ENCODE assay signal across 1 cellular context in the genomic region with DNA sequence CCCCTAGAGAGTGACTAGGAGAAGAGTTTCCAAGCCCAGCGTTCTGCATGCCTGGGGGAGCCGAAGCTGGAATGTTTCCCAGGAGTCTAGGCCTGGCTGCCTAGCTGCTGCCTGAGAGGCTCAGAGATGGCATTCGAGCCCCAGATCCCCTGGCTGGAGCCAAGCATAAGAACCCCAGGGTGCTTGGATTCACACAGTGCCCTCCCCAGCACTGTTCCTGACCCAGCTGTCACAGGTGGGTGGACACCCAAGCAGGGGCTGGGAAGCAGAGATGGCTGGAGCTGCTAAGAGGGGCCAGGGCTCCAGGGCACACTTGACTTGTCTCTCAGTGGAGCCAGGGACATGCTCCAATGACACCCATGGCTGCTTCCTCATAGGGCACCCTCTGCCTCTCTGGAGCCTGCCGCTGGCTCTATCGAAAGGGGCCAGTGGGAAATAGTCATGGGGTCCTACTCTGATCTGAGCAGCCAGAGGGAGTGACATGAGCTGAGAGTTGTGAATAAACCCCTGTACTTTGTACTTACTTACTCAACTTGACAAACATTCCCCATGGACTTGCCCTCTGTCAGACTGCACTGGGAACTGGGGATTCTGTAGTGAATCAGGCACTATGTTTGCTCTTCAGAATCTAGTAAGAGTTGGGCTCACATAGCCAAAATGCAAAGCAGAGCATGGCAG.
TF ChIP-seq lines count a peak whose summit lies in the region.

No MANE protein-coding gene starts in this region.

TF ChIP-seq in HepG2, 621 proteins besides CTCF, POLR2A, EP300 and RAD21 (continued from another document and continues in another):
- TF ChIP-seq TEAD3 (CRISPR knock-in tag; optimal IDR thresholded peaks at IDR 0.05; ENCODE audit: borderline replicate concordance) (peak; percentile 78), KDM6A (CRISPR knock-in tag; IDR thresholded peaks at IDR 0.05; ENCODE audit: low read depth) (peak; percentile 13; the same call in 1 of the 2 replicates), EED (CRISPR knock-in tag; IDR thresholded peaks at IDR 0.05) (no peak), KLF16 (CRISPR knock-in tag; IDR thresholded peaks at IDR 0.05) (no peak; a peak in 1 of 4 replicates), NFKB2 (CRISPR knock-in tag; IDR thresholded peaks at IDR 0.05; ENCODE audit: borderline replicate concordance) (no peak), FOXA1 (IDR thresholded peaks at IDR 0.05) (no peak), FOXA1 (CRISPR knock-in tag; IDR thresholded peaks at IDR 0.05) (peak; percentile 68), KAT7 (CRISPR knock-in tag; IDR thresholded peaks at IDR 0.05; ENCODE audit: borderline replicate concordance) (0 out of 2 replicates have a peak, but pooled peaks have one; percentile 18), ZNF124 (CRISPR knock-in tag; IDR thresholded peaks at IDR 0.05) (peak; percentile 31; the same call in 1 of the 2 replicates), KLF12 (CRISPR knock-in tag; IDR thresholded peaks at IDR 0.05; ENCODE audit: borderline replicate concordance) (no peak), KAT8 (CRISPR knock-in tag; IDR thresholded peaks at IDR 0.05) (peak; percentile 50; the same call in 1 of the 2 replicates), ZNF766 (CRISPR knock-in tag; IDR thresholded peaks at IDR 0.05; ENCODE audit: borderline replicate concordance) (peak; percentile 73; the same call in 1 of the 2 replicates), PLRG1 (conservative IDR thresholded peaks at IDR 0.05) (no peak), ZNF629 (CRISPR knock-in tag; conservative IDR thresholded peaks at IDR 0.05) (peak; percentile 7; the same call in 1 of the 2 replicates), LCORL (IDR thresholded peaks at IDR 0.05) (0 out of 2 replicates have a peak, but pooled peaks have one; percentile 12), LCORL (CRISPR knock-in tag; IDR thresholded peaks at IDR 0.05) (peak; percentile 87), TGIF2 (CRISPR knock-in tag; IDR thresholded peaks at IDR 0.05) (no peak), BCL6 (CRISPR knock-in tag; IDR thresholded peaks at IDR 0.05) (0 out of 2 replicates have a peak, but pooled peaks have one; percentile 11), HIVEP1 (CRISPR knock-in tag; IDR thresholded peaks at IDR 0.05) (no peak), FOSL2 (CRISPR knock-in tag; IDR thresholded peaks at IDR 0.05) (peak; percentile 82), ZNF235 (CRISPR knock-in tag; IDR thresholded peaks at IDR 0.05; ENCODE audit: borderline replicate concordance) (no peak), ZNF547 (CRISPR knock-in tag; IDR thresholded peaks at IDR 0.05) (0 out of 2 replicates have a peak, but pooled peaks have one; percentile 21), PPARG (CRISPR knock-in tag; conservative IDR thresholded peaks at IDR 0.05) (peak; percentile 72), DMAP1 (CRISPR knock-in tag; IDR thresholded peaks at IDR 0.05) (peak; percentile 41), IRX3 (CRISPR knock-in tag; IDR thresholded peaks at IDR 0.05; ENCODE audit: borderline replicate concordance, low read depth) (no peak), GFI1 (CRISPR knock-in tag; IDR thresholded peaks at IDR 0.05; ENCODE audit: borderline replicate concordance) (0 out of 2 replicates have a peak, but pooled peaks have one; percentile 55), SRY (CRISPR knock-in tag; IDR thresholded peaks at IDR 0.05) (no peak), RORA (CRISPR knock-in tag; IDR thresholded peaks at IDR 0.05) (no peak), MIER3 (CRISPR knock-in tag; IDR thresholded peaks at IDR 0.05; ENCODE audit: borderline replicate concordance) (peak; percentile 40; the same call in 1 of the 2 replicates), ZMYM4 (CRISPR knock-in tag; IDR thresholded peaks at IDR 0.05) (0 out of 2 replicates have a peak, but pooled peaks have one; percentile 37), SP4 (CRISPR knock-in tag; IDR thresholded peaks at IDR 0.05) (no peak), NONO (IDR thresholded peaks at IDR 0.05) (no peak), NONO (CRISPR knock-in tag; conservative IDR thresholded peaks at IDR 0.05) (peak; percentile 66; the same call in 1 of the 2 replicates), FOXA3 (CRISPR knock-in tag; IDR thresholded peaks at IDR 0.05) (peak; percentile 79), POLR2G (IDR thresholded peaks at IDR 0.05; ENCODE audit: low read depth, low read length) (peak; percentile 54; the same call in 1 of the 2 replicates), SAP130 (CRISPR knock-in tag; IDR thresholded peaks at IDR 0.05; ENCODE audit: low read depth) (peak; percentile 72), MAFF (IDR thresholded peaks at IDR 0.05; ENCODE audit: low read depth, low read length) (no peak), ARID2 (CRISPR knock-in tag; IDR thresholded peaks at IDR 0.05; ENCODE audit: borderline replicate concordance) (no peak; the same call in 1 of the 2 replicates), ZSCAN31 (CRISPR knock-in tag; IDR thresholded peaks at IDR 0.05; ENCODE audit: low read depth) (peak; percentile 46; the same call in 1 of the 2 replicates), KDM3A (CRISPR knock-in tag; IDR thresholded peaks at IDR 0.05; ENCODE audit: low read depth) (peak; percentile 72; the same call in 1 of the 2 replicates), BORCS8-MEF2B (CRISPR knock-in tag; IDR thresholded peaks at IDR 0.05) (peak; percentile 68; the same call in 1 of the 2 replicates), SKI (IDR thresholded peaks at IDR 0.05; ENCODE audit: partially characterized antibody) (peak; percentile 35), ETV5 (CRISPR knock-in tag; IDR thresholded peaks at IDR 0.05; ENCODE audit: borderline replicate concordance) (peak; percentile 63; the same call in 1 of the 2 replicates), PRMT3 (CRISPR knock-in tag; IDR thresholded peaks at IDR 0.05; ENCODE audit: borderline replicate concordance, low read depth) (no peak), ZNF790 (CRISPR knock-in tag; IDR thresholded peaks at IDR 0.05; ENCODE audit: borderline replicate concordance) (no peak), XRCC5 (optimal IDR thresholded peaks at IDR 0.05; ENCODE audit: low read length) (peak; percentile 59), SOX13 (IDR thresholded peaks at IDR 0.05) (no peak), SOX13 (CRISPR knock-in tag; conservative IDR thresholded peaks at IDR 0.05 in 1 of 2, IDR thresholded peaks at IDR 0.05 in 1 of 2) (peak in 1 of 2 experiments; percentile 56; a peak in 2 of 4 replicates), RARA (CRISPR knock-in tag; IDR thresholded peaks at IDR 0.05) (peak; percentile 50; the same call in 1 of the 2 replicates), RBAK (CRISPR knock-in tag; IDR thresholded peaks at IDR 0.05) (peak; percentile 58), ZNF660 (CRISPR knock-in tag; IDR thresholded peaks at IDR 0.05; ENCODE audit: borderline replicate concordance, low read depth) (no peak), ZNF747 (CRISPR knock-in tag; IDR thresholded peaks at IDR 0.05; ENCODE audit: borderline replicate concordance) (peak; percentile 53; the same call in 1 of the 2 replicates)
- TF ChIP-seq, protein P1, sequence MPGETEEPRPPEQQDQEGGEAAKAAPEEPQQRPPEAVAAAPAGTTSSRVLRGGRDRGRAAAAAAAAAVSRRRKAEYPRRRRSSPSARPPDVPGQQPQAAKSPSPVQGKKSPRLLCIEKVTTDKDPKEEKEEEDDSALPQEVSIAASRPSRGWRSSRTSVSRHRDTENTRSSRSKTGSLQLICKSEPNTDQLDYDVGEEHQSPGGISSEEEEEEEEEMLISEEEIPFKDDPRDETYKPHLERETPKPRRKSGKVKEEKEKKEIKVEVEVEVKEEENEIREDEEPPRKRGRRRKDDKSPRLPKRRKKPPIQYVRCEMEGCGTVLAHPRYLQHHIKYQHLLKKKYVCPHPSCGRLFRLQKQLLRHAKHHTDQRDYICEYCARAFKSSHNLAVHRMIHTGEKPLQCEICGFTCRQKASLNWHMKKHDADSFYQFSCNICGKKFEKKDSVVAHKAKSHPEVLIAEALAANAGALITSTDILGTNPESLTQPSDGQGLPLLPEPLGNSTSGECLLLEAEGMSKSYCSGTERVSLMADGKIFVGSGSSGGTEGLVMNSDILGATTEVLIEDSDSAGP (CRISPR knock-in tag; IDR thresholded peaks at IDR 0.05; ENCODE audit: borderline replicate concordance), result peak; percentile 51; the same call in 1 of the 2 replicates
- TF ChIP-seq, protein P2, sequence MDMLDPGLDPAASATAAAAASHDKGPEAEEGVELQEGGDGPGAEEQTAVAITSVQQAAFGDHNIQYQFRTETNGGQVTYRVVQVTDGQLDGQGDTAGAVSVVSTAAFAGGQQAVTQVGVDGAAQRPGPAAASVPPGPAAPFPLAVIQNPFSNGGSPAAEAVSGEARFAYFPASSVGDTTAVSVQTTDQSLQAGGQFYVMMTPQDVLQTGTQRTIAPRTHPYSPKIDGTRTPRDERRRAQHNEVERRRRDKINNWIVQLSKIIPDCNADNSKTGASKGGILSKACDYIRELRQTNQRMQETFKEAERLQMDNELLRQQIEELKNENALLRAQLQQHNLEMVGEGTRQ (IDR thresholded peaks at IDR 0.05; ENCODE audit: low read depth, low read length), result no peak
- TF ChIP-seq, protein P2 (CRISPR knock-in tag; IDR thresholded peaks at IDR 0.05; ENCODE audit: borderline replicate concordance), result no peak
- TF ChIP-seq, protein P3, sequence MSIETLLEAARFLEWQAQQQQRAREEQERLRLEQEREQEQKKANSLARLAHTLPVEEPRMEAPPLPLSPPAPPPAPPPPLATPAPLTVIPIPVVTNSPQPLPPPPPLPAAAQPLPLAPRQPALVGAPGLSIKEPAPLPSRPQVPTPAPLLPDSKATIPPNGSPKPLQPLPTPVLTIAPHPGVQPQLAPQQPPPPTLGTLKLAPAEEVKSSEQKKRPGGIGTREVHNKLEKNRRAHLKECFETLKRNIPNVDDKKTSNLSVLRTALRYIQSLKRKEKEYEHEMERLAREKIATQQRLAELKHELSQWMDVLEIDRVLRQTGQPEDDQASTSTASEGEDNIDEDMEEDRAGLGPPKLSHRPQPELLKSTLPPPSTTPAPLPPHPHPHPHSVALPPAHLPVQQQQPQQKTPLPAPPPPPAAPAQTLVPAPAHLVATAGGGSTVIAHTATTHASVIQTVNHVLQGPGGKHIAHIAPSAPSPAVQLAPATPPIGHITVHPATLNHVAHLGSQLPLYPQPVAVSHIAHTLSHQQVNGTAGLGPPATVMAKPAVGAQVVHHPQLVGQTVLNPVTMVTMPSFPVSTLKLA (IDR thresholded peaks at IDR 0.05), result no peak
- TF ChIP-seq, protein P4, sequence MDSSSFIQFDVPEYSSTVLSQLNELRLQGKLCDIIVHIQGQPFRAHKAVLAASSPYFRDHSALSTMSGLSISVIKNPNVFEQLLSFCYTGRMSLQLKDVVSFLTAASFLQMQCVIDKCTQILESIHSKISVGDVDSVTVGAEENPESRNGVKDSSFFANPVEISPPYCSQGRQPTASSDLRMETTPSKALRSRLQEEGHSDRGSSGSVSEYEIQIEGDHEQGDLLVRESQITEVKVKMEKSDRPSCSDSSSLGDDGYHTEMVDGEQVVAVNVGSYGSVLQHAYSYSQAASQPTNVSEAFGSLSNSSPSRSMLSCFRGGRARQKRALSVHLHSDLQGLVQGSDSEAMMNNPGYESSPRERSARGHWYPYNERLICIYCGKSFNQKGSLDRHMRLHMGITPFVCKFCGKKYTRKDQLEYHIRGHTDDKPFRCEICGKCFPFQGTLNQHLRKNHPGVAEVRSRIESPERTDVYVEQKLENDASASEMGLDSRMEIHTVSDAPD (CRISPR knock-in tag; IDR thresholded peaks at IDR 0.05), result peak; percentile 56; the same call in 1 of the 2 replicates
- TF ChIP-seq, protein P5, sequence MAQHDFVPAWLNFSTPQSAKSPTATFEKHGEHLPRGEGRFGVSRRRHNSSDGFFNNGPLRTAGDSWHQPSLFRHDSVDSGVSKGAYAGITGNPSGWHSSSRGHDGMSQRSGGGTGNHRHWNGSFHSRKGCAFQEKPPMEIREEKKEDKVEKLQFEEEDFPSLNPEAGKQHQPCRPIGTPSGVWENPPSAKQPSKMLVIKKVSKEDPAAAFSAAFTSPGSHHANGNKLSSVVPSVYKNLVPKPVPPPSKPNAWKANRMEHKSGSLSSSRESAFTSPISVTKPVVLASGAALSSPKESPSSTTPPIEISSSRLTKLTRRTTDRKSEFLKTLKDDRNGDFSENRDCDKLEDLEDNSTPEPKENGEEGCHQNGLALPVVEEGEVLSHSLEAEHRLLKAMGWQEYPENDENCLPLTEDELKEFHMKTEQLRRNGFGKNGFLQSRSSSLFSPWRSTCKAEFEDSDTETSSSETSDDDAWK (CRISPR knock-in tag; IDR thresholded peaks at IDR 0.05), result no peak
- TF ChIP-seq, protein P6, sequence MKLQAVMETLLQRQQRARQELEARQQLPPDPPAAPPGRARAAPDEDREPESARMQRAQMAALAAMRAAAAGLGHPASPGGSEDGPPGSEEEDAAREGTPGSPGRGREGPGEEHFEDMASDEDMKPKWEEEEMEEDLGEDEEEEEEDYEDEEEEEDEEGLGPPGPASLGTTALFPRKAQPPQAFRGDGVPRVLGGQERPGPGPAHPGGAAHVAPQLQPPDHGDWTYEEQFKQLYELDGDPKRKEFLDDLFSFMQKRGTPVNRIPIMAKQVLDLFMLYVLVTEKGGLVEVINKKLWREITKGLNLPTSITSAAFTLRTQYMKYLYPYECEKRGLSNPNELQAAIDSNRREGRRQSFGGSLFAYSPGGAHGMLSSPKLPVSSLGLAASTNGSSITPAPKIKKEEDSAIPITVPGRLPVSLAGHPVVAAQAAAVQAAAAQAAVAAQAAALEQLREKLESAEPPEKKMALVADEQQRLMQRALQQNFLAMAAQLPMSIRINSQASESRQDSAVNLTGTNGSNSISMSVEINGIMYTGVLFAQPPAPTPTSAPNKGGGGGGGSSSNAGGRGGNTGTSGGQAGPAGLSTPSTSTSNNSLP (IDR thresholded peaks at IDR 0.05; ENCODE audit: low read depth, low read length), result 0 out of 2 replicates have a peak, but pooled peaks have one; percentile 9
- TF ChIP-seq, protein P7, sequence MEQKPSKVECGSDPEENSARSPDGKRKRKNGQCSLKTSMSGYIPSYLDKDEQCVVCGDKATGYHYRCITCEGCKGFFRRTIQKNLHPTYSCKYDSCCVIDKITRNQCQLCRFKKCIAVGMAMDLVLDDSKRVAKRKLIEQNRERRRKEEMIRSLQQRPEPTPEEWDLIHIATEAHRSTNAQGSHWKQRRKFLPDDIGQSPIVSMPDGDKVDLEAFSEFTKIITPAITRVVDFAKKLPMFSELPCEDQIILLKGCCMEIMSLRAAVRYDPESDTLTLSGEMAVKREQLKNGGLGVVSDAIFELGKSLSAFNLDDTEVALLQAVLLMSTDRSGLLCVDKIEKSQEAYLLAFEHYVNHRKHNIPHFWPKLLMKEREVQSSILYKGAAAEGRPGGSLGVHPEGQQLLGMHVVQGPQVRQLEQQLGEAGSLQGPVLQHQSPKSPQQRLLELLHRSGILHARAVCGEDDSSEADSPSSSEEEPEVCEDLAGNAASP (CRISPR knock-in tag; IDR thresholded peaks at IDR 0.05; ENCODE audit: borderline replicate concordance), result peak; percentile 74
